In the genomic region with DNA sequence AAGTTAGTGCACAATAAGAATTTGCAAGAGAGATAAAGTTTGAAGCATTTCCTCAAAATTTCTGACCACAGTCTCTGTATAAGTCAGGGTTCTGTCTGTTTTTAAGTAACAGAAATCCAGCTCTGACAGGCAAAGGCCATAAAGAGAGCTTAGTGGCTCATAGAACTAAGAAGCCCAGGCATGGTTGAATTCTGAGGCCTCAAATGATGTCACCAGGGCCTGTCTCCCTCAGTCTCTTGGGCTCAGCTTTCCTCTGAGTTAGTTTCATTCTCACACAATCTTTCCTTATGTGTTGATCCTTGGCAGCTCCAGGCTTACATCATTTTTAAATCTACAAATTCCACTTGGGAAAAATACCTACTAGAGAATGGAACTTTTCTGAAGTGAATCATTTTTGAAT, we compare ENCODE assay signal across 8 cellular contexts.
DNase-seq lines count a peak whose midpoint lies in the region; ATAC-seq and TF ChIP-seq lines count a peak whose summit lies in the region.

No MANE protein-coding gene starts in this region.

- no peaks in the 10 kb centered on the region for H3K36me3 ChIP-seq in SU-DHL-6 (ENCODE audit: low read length)
- H3K36me3 ChIP-seq in neural progenitor cell: no peaks in the 10 kb centered on the region

- H3K4me3 ChIP-seq in SU-DHL-6 (ENCODE audit: insufficient read depth, low read length, poor library complexity, severe bottlenecking): no peak overlapping the region
- H3K4me3 ChIP-seq in neural progenitor cell: no peak overlapping the region

- peaks cover 11% of the 10 kb centered on the region; the same call in 1 of the 2 replicates for H3F3A ChIP-seq in SU-DHL-6 (ENCODE audit: insufficient read depth)
- H3F3A ChIP-seq in neural progenitor cell (ENCODE audit: low read depth): peaks cover 44% of the 10 kb centered on the region

- H3K79me2 ChIP-seq in SU-DHL-6 (ENCODE audit: insufficient read depth, low read length) (no peaks in the 10 kb centered on the region), neural progenitor cell (ENCODE audit: low read depth) (no peaks in the 10 kb centered on the region)

- DNase-seq in NOMO-1 treated with DMSO at 0.1 percent for 48 hours (lab: John Stamatoyannopoulos, UW; ENCODE audit: unreplicated experiment) (peak; percentile 47), NOMO-1 treated with dmso at 0.1 percent for 144 hours (lab: John Stamatoyannopoulos, UW; ENCODE audit: unreplicated experiment) (no peak), neural progenitor cell (ENCODE audit: low spot score) (peak; percentile 13), retina (no peak), inferior parietal cortex (ENCODE audit: extremely low spot score) (no peak), putamen (ENCODE audit: low spot score) (no peak)

- H3K4me1 ChIP-seq in neural progenitor cell: peaks cover 83% of the 10 kb centered on the region

- peak overlapping the region; percentile 55 for H2AFZ ChIP-seq in SU-DHL-6 (ENCODE audit: low read depth, low read length, severe bottlenecking)
- H2AFZ ChIP-seq in neural progenitor cell (replicated peaks): no peak overlapping the region

- no peaks in the 10 kb centered on the region for H3K9me3 Mint-ChIP-seq in neural progenitor cell

- TF ChIP-seq CTCF in SU-DHL-6 (IDR thresholded peaks at IDR 0.05; ENCODE audit: insufficient read depth, low read length, poor library complexity, severe bottlenecking) (no peak), neural progenitor cell (IDR thresholded peaks at IDR 0.05) (no peak)

- H3K9ac ChIP-seq in SU-DHL-6 (ENCODE audit: low read length) (no peak overlapping the region), neural progenitor cell (no peak overlapping the region)

- H3K27me3 Mint-ChIP-seq in neural progenitor cell (ENCODE audit: insufficient read depth, low read depth): no peaks in the 10 kb centered on the region

- no peaks in the 10 kb centered on the region for H3K9me2 ChIP-seq in SU-DHL-6 (replicated peaks; ENCODE audit: insufficient read depth, low read length)

- H3K4me1 Mint-ChIP-seq in neural progenitor cell: peaks cover 84% of the 10 kb centered on the region

- no peak overlapping the region for H3K4me3 Mint-ChIP-seq in neural progenitor cell

- H3K27ac ChIP-seq in SU-DHL-6 (ENCODE audit: low read depth, low read length) (peak overlapping the region; percentile 89), neural progenitor cell (no peak overlapping the region)

- peak; percentile 49 for ATAC-seq in HG02571 (IDR thresholded peaks at IDR 0.05; ENCODE audit: unreplicated experiment)

- no peak overlapping the region for H3K4me2 ChIP-seq in SU-DHL-6 (ENCODE audit: low read depth, low read length, poor library complexity, severe bottlenecking)
- H3K4me2 ChIP-seq in neural progenitor cell: no peak overlapping the region

- peak overlapping the region; percentile 40 for H3K27ac Mint-ChIP-seq in neural progenitor cell

- H3K27me3 ChIP-seq in SU-DHL-6 (ENCODE audit: low read length) (no peaks in the 10 kb centered on the region), neural progenitor cell (no peaks in the 10 kb centered on the region)

- no peaks in the 10 kb centered on the region for H3K9me3 ChIP-seq in SU-DHL-6 (ENCODE audit: insufficient read depth, low read length)
- H3K9me3 ChIP-seq in neural progenitor cell (ENCODE audit: low read depth): no peaks in the 10 kb centered on the region

- H3K36me3 Mint-ChIP-seq in neural progenitor cell: no peaks in the 10 kb centered on the region

- H4K20me1 ChIP-seq in SU-DHL-6 (ENCODE audit: low read depth, low read length) (no peaks in the 10 kb centered on the region), neural progenitor cell (ENCODE audit: low read depth) (no peaks in the 10 kb centered on the region)

Comparison
In these comparisons a context has a peak if more than half of its experiments do, and no peak if none do; other contexts are left out.
1. DNase-seq: peak in NOMO-1 treated with DMSO at 0.1 percent for 48 hours (single experiment) and neural progenitor cell (single experiment); none in NOMO-1 treated with dmso at 0.1 percent for 144 hours (single experiment), retina (single experiment), inferior parietal cortex (single experiment) and putamen (single experiment).